18 cellular contexts compared by ENCODE assay signal in genomic region chr4:122889726-122890125, GRCh38. TPM values are rescaled to one million over a fixed set of nuclear protein-coding genes. Genes with fewer than 3 reads are reported as not detected.
DNase-seq lines count a peak whose midpoint lies in the region; ATAC-seq and TF ChIP-seq lines count a peak whose summit lies in the region.
"Had no signal": no experiment of that assay in that cellular context is flagged by ENCODE, and none has a peak within 500 bp of the region (broad histone marks: within the 10 kb centered on the region; RNA-seq: fewer than 3 reads in every experiment).

No MANE protein-coding gene starts in this region.

- H3K4me1 Mint-ChIP-seq in activated naive CD8-positive, alpha-beta T cell treated with anti-CD3 and anti-CD28 coated beads, Interleukin-2, amount 50 U/mL, for 24 hours = no peaks in the 10 kb centered on the region
- no peaks in the 10 kb centered on the region for H3K4me1 Mint-ChIP-seq in CD4-positive, alpha-beta T cell (ENCODE audit: low read depth)
- H3K4me1 Mint-ChIP-seq: activated CD4-positive, alpha-beta T cell treated with anti-CD3 and anti-CD28 coated beads, Interleukin-2, amount 10 ng/mL, durations not matched to agents 7 days and 5 days had no signal

- H3K79me1 ChIP-seq in neuronal stem cell (ENCODE audit: low read depth, low read length) = no peaks in the 10 kb centered on the region

- no peak overlapping the region for H3K18ac ChIP-seq in neuronal stem cell (ENCODE audit: low read length)

- H3K4me3 ChIP-seq in subcutaneous abdominal adipose tissue (ENCODE audit: low read depth in 1 of 5, low read length in 5 of 5) = no peak overlapping the region
- no peak overlapping the region for H3K4me3 ChIP-seq in neuronal stem cell (ENCODE audit: low read length in 2 of 2)
- H3K4me3 ChIP-seq: pancreas had no signal

- H3K36me3 ChIP-seq in subcutaneous abdominal adipose tissue (ENCODE audit: control insufficient read depth in 5 of 5, insufficient read depth in 5 of 5, low read length in 5 of 5) (peaks cover 6 to 31% (median 20%) of the 10 kb centered on the region in 5 donors), neuronal stem cell (replicated peaks in 1 of 2; ENCODE audit: control insufficient read depth in 2 of 2, insufficient read depth in 2 of 2, low read length in 2 of 2) (peaks cover 3 to 55% of the 10 kb centered on the region in 2 donors)

- intact Hi-C loops in CD4-positive, alpha-beta T cell (cut with DNase I, micrococcal nuclease) = no loop called here

- peak overlapping the region; percentile 58 for H3K27ac ChIP-seq in subcutaneous abdominal adipose tissue (ENCODE audit: low read depth, low read length)
- H3K27ac ChIP-seq in neuronal stem cell (replicated peaks; ENCODE audit: low read length) = no peak overlapping the region
- H3K27ac ChIP-seq in CD4-positive, alpha-beta T cell (ENCODE audit: low read depth, low read length) = no peak overlapping the region
- H3K27ac ChIP-seq: pancreas had no signal

- H4K8ac ChIP-seq in neuronal stem cell (ENCODE audit: low read depth, low read length) = no peak overlapping the region

- H3K9ac ChIP-seq in subcutaneous abdominal adipose tissue (ENCODE audit: low read length in 5 of 5) (no peak overlapping the region), neuronal stem cell (ENCODE audit: low read depth, low read length, poor library complexity) (no peak overlapping the region)

- no peak overlapping the region for H2AK5ac ChIP-seq in neuronal stem cell (ENCODE audit: low read depth, low read length)

- peak; percentile 76 for DNase-seq in LoVo (ENCODE audit: low spot score)
- peak; percentile 56 to 59 for DNase-seq in dermis microvascular lymphatic vessel endothelial cell (ENCODE audit: low read depth in 2 of 2)
- DNase-seq in activated naive CD8-positive, alpha-beta T cell treated with anti-CD3 and anti-CD28 coated beads, Interleukin-2, amount 50 U/mL, for 24 hours = no peak
- no peak for DNase-seq in neuronal stem cell (ENCODE audit: low spot score)
- DNase-seq in CD4-positive, alpha-beta T cell = no peak
- no peak for DNase-seq in activated CD8-positive, alpha-beta memory T cell treated with anti-CD3 and anti-CD28 coated beads for 24 hours
- DNase-seq: activated CD4-positive, alpha-beta T cell treated with anti-CD3 and anti-CD28 coated beads, Interleukin-2, amount 10 ng/mL, durations not matched to agents 7 days and 5 days; activated gamma-delta T cell treated with Interleukin-2 at 50 U/mL for 16 hours; AML-193; Caco-2; foreskin melanocyte; left ventricle myocardium superior; NCI-H1436; NCI-H2171 treated with DMSO at 0.1 percent for 48 hours; pancreas; stimulated activated CD4-positive, alpha-beta T cell treated with anti-CD3 and anti-CD28 coated beads, Interleukin-2, amount 100 ng/mL, for 48 hours had no signal

- H3K4ac ChIP-seq in neuronal stem cell (ENCODE audit: low read length) = no peak overlapping the region

- H3K27me3 ChIP-seq in subcutaneous abdominal adipose tissue (ENCODE audit: control insufficient read depth in 5 of 5, insufficient read depth in 4 of 5, low read length in 5 of 5) = no peaks in the 10 kb centered on the region
- no peaks in the 10 kb centered on the region for H3K27me3 ChIP-seq in neuronal stem cell (ENCODE audit: control insufficient read depth in 3 of 3, insufficient read depth in 3 of 3, low read depth in 1 of 3, low read length in 3 of 3)
- H3K27me3 ChIP-seq in CD4-positive, alpha-beta T cell (ENCODE audit: control insufficient read depth, insufficient read depth, low read length) = no peaks in the 10 kb centered on the region
- H3K27me3 ChIP-seq: pancreas had no signal

- H3K36me3 Mint-ChIP-seq in activated naive CD8-positive, alpha-beta T cell treated with anti-CD3 and anti-CD28 coated beads, Interleukin-2, amount 50 U/mL, for 24 hours (ENCODE audit: low read depth) = no peaks in the 10 kb centered on the region
- H3K36me3 Mint-ChIP-seq in CD4-positive, alpha-beta T cell (ENCODE audit: low read depth) = peaks cover 6% of the 10 kb centered on the region

- H3K4me1 ChIP-seq in subcutaneous abdominal adipose tissue (ENCODE audit: control insufficient read depth in 5 of 5, insufficient read depth in 5 of 5, low read length in 5 of 5) (peaks cover 0 to 15% (median 3%) of the 10 kb centered on the region in 5 donors), neuronal stem cell (ENCODE audit: control insufficient read depth in 2 of 2, insufficient read depth in 1 of 2, low read depth in 1 of 2, low read length in 2 of 2) (no peaks in the 10 kb centered on the region)
- H3K4me1 ChIP-seq: Caco-2, pancreas had no signal

- H2BK15ac ChIP-seq in neuronal stem cell (ENCODE audit: low read length) = no peak overlapping the region

- H3K9me3 Mint-ChIP-seq in activated naive CD8-positive, alpha-beta T cell treated with anti-CD3 and anti-CD28 coated beads, Interleukin-2, amount 50 U/mL, for 24 hours = no peaks in the 10 kb centered on the region
- H3K9me3 Mint-ChIP-seq in CD4-positive, alpha-beta T cell = no peaks in the 10 kb centered on the region
- H3K9me3 Mint-ChIP-seq: activated CD4-positive, alpha-beta T cell treated with anti-CD3 and anti-CD28 coated beads, Interleukin-2, amount 10 ng/mL, durations not matched to agents 7 days and 5 days had no signal

- POLR2A ChIA-PET in CD4-positive, alpha-beta T cell (lab: Charles Lee) = no interaction called here

- WGBS in neuronal stem cell (ENCODE audit: extremely low coverage in 2 of 2, insufficient read length in 2 of 2, insufficient replicate concordance in 1 of 2), 2 donors = no CpG with 5 or more reads among the region's 1 CpG

- H3K14ac ChIP-seq in neuronal stem cell (ENCODE audit: low read length) = no peak overlapping the region

- H4K91ac ChIP-seq in neuronal stem cell (ENCODE audit: low read depth, low read length, poor library complexity) = no peak overlapping the region

- H2BK12ac ChIP-seq in neuronal stem cell (ENCODE audit: low read length) = no peak overlapping the region

- no peak overlapping the region for H2BK120ac ChIP-seq in neuronal stem cell (ENCODE audit: low read depth, low read length)

- no peak overlapping the region for H3K23ac ChIP-seq in neuronal stem cell (ENCODE audit: low read depth, low read length, poor library complexity)

- no peak overlapping the region for H3K27ac Mint-ChIP-seq in activated naive CD8-positive, alpha-beta T cell treated with anti-CD3 and anti-CD28 coated beads, Interleukin-2, amount 50 U/mL, for 24 hours
- H3K27ac Mint-ChIP-seq in CD4-positive, alpha-beta T cell = no peak overlapping the region
- H3K27ac Mint-ChIP-seq: activated CD4-positive, alpha-beta T cell treated with anti-CD3 and anti-CD28 coated beads, Interleukin-2, amount 10 ng/mL, durations not matched to agents 7 days and 5 days had no signal

- H2AFZ ChIP-seq in neuronal stem cell (ENCODE audit: low read length) = no peak overlapping the region

- no peak overlapping the region for H3K4me3 Mint-ChIP-seq in activated naive CD8-positive, alpha-beta T cell treated with anti-CD3 and anti-CD28 coated beads, Interleukin-2, amount 50 U/mL, for 24 hours
- no peak overlapping the region for H3K4me3 Mint-ChIP-seq in CD4-positive, alpha-beta T cell
- H3K4me3 Mint-ChIP-seq: activated CD4-positive, alpha-beta T cell treated with anti-CD3 and anti-CD28 coated beads, Interleukin-2, amount 10 ng/mL, durations not matched to agents 7 days and 5 days had no signal

- no peaks in the 10 kb centered on the region for H3K27me3 Mint-ChIP-seq in activated naive CD8-positive, alpha-beta T cell treated with anti-CD3 and anti-CD28 coated beads, Interleukin-2, amount 50 U/mL, for 24 hours
- no peaks in the 10 kb centered on the region for H3K27me3 Mint-ChIP-seq in CD4-positive, alpha-beta T cell
- H3K27me3 Mint-ChIP-seq: activated CD4-positive, alpha-beta T cell treated with anti-CD3 and anti-CD28 coated beads, Interleukin-2, amount 10 ng/mL, durations not matched to agents 7 days and 5 days had no signal

- H3K4me2 ChIP-seq in neuronal stem cell (ENCODE audit: insufficient read depth, low read length, poor library complexity, severe bottlenecking) = no peak overlapping the region

- H3K9me3 ChIP-seq in subcutaneous abdominal adipose tissue (ENCODE audit: control insufficient read depth in 5 of 5, low read length in 5 of 5) = no peaks in the 10 kb centered on the region
- H3K9me3 ChIP-seq in neuronal stem cell (replicated peaks in 1 of 2; ENCODE audit: control insufficient read depth in 2 of 2, insufficient read depth in 1 of 2, low read depth in 1 of 2, low read length in 2 of 2) = peaks cover 0 to 4% of the 10 kb centered on the region in 2 donors
- no peaks in the 10 kb centered on the region for H3K9me3 ChIP-seq in CD4-positive, alpha-beta T cell (ENCODE audit: control insufficient read depth, low read length)
- H3K9me3 ChIP-seq: Caco-2, pancreas had no signal

- TF ChIP-seq CTCF in CD4-positive, alpha-beta T cell (IDR thresholded peaks at IDR 0.05) = no peak

- peak; percentile 13 for ATAC-seq in GM21529 (IDR thresholded peaks at IDR 0.05; ENCODE audit: unreplicated experiment)
- no peak for ATAC-seq in activated naive CD8-positive, alpha-beta T cell treated with anti-CD3 and anti-CD28 coated beads, Interleukin-2, amount 50 U/mL, for 24 hours
- no peak for ATAC-seq in CD4-positive, alpha-beta T cell (ENCODE audit: poor library complexity)
- ATAC-seq: left ventricle myocardium superior, pancreas had no signal

- H2BK5ac ChIP-seq in neuronal stem cell (ENCODE audit: low read length) = no peak overlapping the region

- CTCF ChIA-PET in CD4-positive, alpha-beta T cell (lab: Charles Lee) = no interaction called here

RNA-seq across cellular contexts. Expression of gene NUDT6, which starts 32.7 kb away (rescaled TPM):
- 4.6 and 4.9 TPM in 2 replicates for total RNA-seq in dermis microvascular lymphatic vessel endothelial cell
- polyA plus RNA-seq in neuronal stem cell (2013, experiment 1 of 2) = 13.7 TPM
- 13.6 TPM for polyA plus RNA-seq in neuronal stem cell (2013, experiment 2 of 2)
- total RNA-seq in CD4-positive, alpha-beta T cell = 1 to 10 TPM in 1 of 2 experiments, under 1 TPM in 1; 0.93 to 2.2 TPM

Comparison
In these comparisons a context has a peak if more than half of its experiments do, and no peak if none do; other contexts are left out.
1. DNase-seq: peak in LoVo (single experiment) and dermis microvascular lymphatic vessel endothelial cell (2 of 2); none in activated naive CD8-positive, alpha-beta T cell treated with anti-CD3 and anti-CD28 coated beads, Interleukin-2, amount 50 U/mL, for 24 hours (single experiment), neuronal stem cell (single experiment), CD4-positive, alpha-beta T cell (0 of 10) and activated CD8-positive, alpha-beta memory T cell treated with anti-CD3 and anti-CD28 coated beads for 24 hours (single experiment).